In genomic region chr11:61509058-61510029, GRCh38 we compare ENCODE assay signal across 8 cellular contexts. TPM values are rescaled to one million over a fixed set of nuclear protein-coding genes. Genes with fewer than 3 reads are reported as not detected.
DNase-seq lines count a peak whose midpoint lies in the region; ATAC-seq, FAIRE-seq and TF ChIP-seq lines count a peak whose summit lies in the region.

No MANE protein-coding gene starts in this region.

- CTCF ChIA-PET in activated CD8-positive, alpha-beta memory T cell treated with anti-CD3 and anti-CD28 coated beads, Interleukin-2, amount 10 ng/mL, durations not matched to agents 7 days and 5 days (lab: Charles Lee), result interaction anchor here (0.6 to 3.7 kb wide), 5 partner anchors 8 to 224 kb away, joined by 3 to 22 read pairs (median 5); no protein-coding TSS in a partner anchor
- CTCF ChIA-PET in endothelial cell of umbilical vein (lab: Charles Lee), result interaction anchor here (0.6 to 3.1 kb wide), 10 partner anchors 8 to 129 kb away, joined by 3 to 19 read pairs (median 4); a partner anchor contains a TSS

- peaks cover 5% of the 10 kb centered on the region for H3K4me1 Mint-ChIP-seq in activated CD8-positive, alpha-beta memory T cell treated with anti-CD3 and anti-CD28 coated beads, Interleukin-2, amount 10 ng/mL, durations not matched to agents 7 days and 5 days

- no peak for TF ChIP-seq POLR2A in endothelial cell of umbilical vein (IDR thresholded peaks at IDR 0.05; ENCODE audit: low read depth, low read length)

- no peaks in the 10 kb centered on the region for H3K79me2 ChIP-seq in endothelial cell of umbilical vein (ENCODE audit: control insufficient read depth, insufficient read depth, low read length)

- peak overlapping the region; percentile 23 for H2AFZ ChIP-seq in endothelial cell of umbilical vein (ENCODE audit: low read depth, low read length)

- H3K4me1 ChIP-seq in endothelial cell of umbilical vein (ENCODE audit: control insufficient read depth, extremely low read depth, insufficient read depth, low read length) (no peaks in the 10 kb centered on the region), mucosa of descending colon (ENCODE audit: low read depth) (peaks cover 16% of the 10 kb centered on the region)

- no peak overlapping the region for H3K9ac ChIP-seq in endothelial cell of umbilical vein (replicated peaks; ENCODE audit: extremely low read depth, insufficient read depth, low read length)

- H3K4me3 Mint-ChIP-seq in activated CD8-positive, alpha-beta memory T cell treated with anti-CD3 and anti-CD28 coated beads, Interleukin-2, amount 10 ng/mL, durations not matched to agents 7 days and 5 days, result peak overlapping the region; percentile 13

- H3K9me3 ChIP-seq in endothelial cell of umbilical vein (replicated peaks; ENCODE audit: control insufficient read depth, insufficient read depth, low read length) (no peaks in the 10 kb centered on the region), mucosa of descending colon (no peaks in the 10 kb centered on the region)

- peak; percentile 59 for FAIRE-seq in endothelial cell of umbilical vein (lab: Jason Lieb, UNC)

- no peaks in the 10 kb centered on the region for H3K9me1 ChIP-seq in endothelial cell of umbilical vein (replicated peaks; ENCODE audit: control insufficient read depth, extremely low read depth, insufficient read depth, low read length)

- ATAC-seq in HG03108 (IDR thresholded peaks at IDR 0.05; ENCODE audit: unreplicated experiment), result peak; percentile 65
- peak; percentile 86 for ATAC-seq in activated CD8-positive, alpha-beta memory T cell treated with anti-CD3 and anti-CD28 coated beads, Interleukin-2, amount 10 ng/mL, durations not matched to agents 7 days and 5 days
- ATAC-seq in mucosa of descending colon, result peak; percentile 80
- ATAC-seq in HG03025 (IDR thresholded peaks at IDR 0.05; ENCODE audit: low FRiP score, unreplicated experiment), result no peak

- dilution Hi-C loops in endothelial cell of umbilical vein (cut with MboI; ENCODE audit: extremely low pct_ligation_motif_present, low sequenced_read_pairs), result no loop called here

- H3K27me3 Mint-ChIP-seq in activated CD8-positive, alpha-beta memory T cell treated with anti-CD3 and anti-CD28 coated beads, Interleukin-2, amount 10 ng/mL, durations not matched to agents 7 days and 5 days, result peaks cover 57% of the 10 kb centered on the region

- peaks cover 32 to 45% of the 10 kb centered on the region in 2 experiments for H3K27me3 ChIP-seq in endothelial cell of umbilical vein (ENCODE audit: control insufficient read depth in 2 of 2, insufficient read depth in 2 of 2, low read length in 2 of 2)

- peak; percentile 85 for DNase-seq in GM12865 (ENCODE audit: low read depth)
- peak; percentile 39 for DNase-seq in NCI-H446 treated with DMSO at 0.1 percent for 48 hours (lab: John Stamatoyannopoulos, UW)
- DNase-seq in activated CD8-positive, alpha-beta memory T cell treated with anti-CD3 and anti-CD28 coated beads, Interleukin-2, amount 10 ng/mL, durations not matched to agents 7 days and 5 days, result peak; percentile 77
- peak; percentile 76 for DNase-seq in endothelial cell of umbilical vein (ENCODE audit: low read depth, low spot score)
- peak; percentile 68 to 84 (median 81) for DNase-seq in mucosa of descending colon
- DNase-seq in stimulated activated CD8-positive, alpha-beta memory T cell treated with anti-CD3 and anti-CD28 coated beads, Interleukin-4, amount 100 ng/mL, for 48 hours, result peak; percentile 74

- intact Hi-C loops in endothelial cell of umbilical vein (cut with micrococcal nuclease) (no loop called here), mucosa of descending colon (cut with DNase I, micrococcal nuclease) (no loop called here)

- no peaks in the 10 kb centered on the region for H3K9me3 Mint-ChIP-seq in activated CD8-positive, alpha-beta memory T cell treated with anti-CD3 and anti-CD28 coated beads, Interleukin-2, amount 10 ng/mL, durations not matched to agents 7 days and 5 days (ENCODE audit: low read depth)

- BruUV-seq in endothelial cell of umbilical vein (replicated peaks; lab: Mats Ljungman, UMichigan), result no TSS peak

- no peak overlapping the region for H3K27ac ChIP-seq in endothelial cell of umbilical vein (ENCODE audit: insufficient read depth, low read depth, low read length)

- H3K36me3 Mint-ChIP-seq in activated CD8-positive, alpha-beta memory T cell treated with anti-CD3 and anti-CD28 coated beads, Interleukin-2, amount 10 ng/mL, durations not matched to agents 7 days and 5 days, result no peaks in the 10 kb centered on the region

- POLR2A ChIA-PET in endothelial cell of umbilical vein (lab: Charles Lee), result no interaction called here

- H3K36me3 ChIP-seq in endothelial cell of umbilical vein (ENCODE audit: control insufficient read depth in 2 of 2, extremely low read depth in 1 of 2, insufficient read depth in 2 of 2, low read length in 2 of 2) (no peaks in the 10 kb centered on the region), mucosa of descending colon (ENCODE audit: low read depth) (no peaks in the 10 kb centered on the region)

- H3K4me3 ChIP-seq in GM12865 (ENCODE audit: low read depth, low read length), result no peak overlapping the region
- H3K4me3 ChIP-seq in endothelial cell of umbilical vein (replicated peaks in 1 of 3; ENCODE audit: insufficient read depth in 1 of 3, low read depth in 1 of 3, low read length in 3 of 3), result no peak overlapping the region
- no peak overlapping the region for H3K4me3 ChIP-seq in mucosa of descending colon

- H4K20me1 ChIP-seq in endothelial cell of umbilical vein (replicated peaks; ENCODE audit: control insufficient read depth, extremely low read depth, insufficient read depth, low read length), result no peaks in the 10 kb centered on the region

- peak overlapping the region; percentile 1 for H3K4me2 ChIP-seq in endothelial cell of umbilical vein (ENCODE audit: insufficient read depth, low read length)

- TF ChIP-seq CTCF in GM12865 (IDR thresholded peaks at IDR 0.05; ENCODE audit: insufficient read depth, low read depth, low read length, missing control alignments) (peak; percentile 50), endothelial cell of umbilical vein (IDR thresholded peaks at IDR 0.05; ENCODE audit: extremely low read depth in 1 of 2, insufficient read depth in 1 of 2, low read depth in 1 of 2, low read length in 2 of 2) (peak; percentile 41 to 74), mucosa of descending colon (IDR thresholded peaks at IDR 0.05) (peak; percentile 33)

- H3K27ac Mint-ChIP-seq in activated CD8-positive, alpha-beta memory T cell treated with anti-CD3 and anti-CD28 coated beads, Interleukin-2, amount 10 ng/mL, durations not matched to agents 7 days and 5 days, result no peak overlapping the region

TF ChIP-seq in endothelial cell of umbilical vein, 7 proteins besides CTCF, POLR2A, EP300 and RAD21:
- TF ChIP-seq EZH2 (IDR thresholded peaks at IDR 0.05; ENCODE audit: borderline replicate concordance, low read depth, low read length, severe bottlenecking) (peak; percentile 80), POLR2AphosphoS5 (IDR thresholded peaks at IDR 0.05; ENCODE audit: insufficient read depth, low read depth, low read length) (no peak)
TF ChIP-seq in endothelial cell of umbilical vein: peak in this region for 1.

RNA-seq across cellular contexts. Expression of gene LRRC10B, which starts 0.8 kb away (rescaled TPM):
- under 1 TPM in 1 of 2 experiments, not detected in 1; 0.09 TPM for total RNA-seq in activated CD8-positive, alpha-beta memory T cell treated with anti-CD3 and anti-CD28 coated beads, Interleukin-2, amount 10 ng/mL, durations not matched to agents 7 days and 5 days
- total RNA-seq in endothelial cell of umbilical vein, result not detected in 2 replicates
- polyA plus RNA-seq in endothelial cell of umbilical vein, result not detected in 2 replicates
- not detected in 2 replicates for polyA plus RNA-seq in endothelial cell of umbilical vein (2011; cell fraction: cytosol; rRNA removed)
- polyA plus RNA-seq in endothelial cell of umbilical vein (2011; cell fraction: nucleus; rRNA removed), result not detected in 2 replicates
- not detected in 2 replicates for polyA plus RNA-seq in endothelial cell of umbilical vein (2012)
- polyA minus RNA-seq in endothelial cell of umbilical vein, result not detected in 2 replicates
- polyA minus RNA-seq in endothelial cell of umbilical vein (2011; cell fraction: cytosol; rRNA and poly(A)+ RNA removed), result not detected
- not detected in 2 replicates for polyA minus RNA-seq in endothelial cell of umbilical vein (2011; cell fraction: nucleus; rRNA and poly(A)+ RNA removed)
- total RNA-seq in mucosa of descending colon, result 1 to 10 TPM in 1 of 3 donors, under 1 TPM in 2; 0.72 to 1.7 (median 0.89) TPM
